30 cellular contexts compared by ENCODE assay signal in the genomic region with DNA sequence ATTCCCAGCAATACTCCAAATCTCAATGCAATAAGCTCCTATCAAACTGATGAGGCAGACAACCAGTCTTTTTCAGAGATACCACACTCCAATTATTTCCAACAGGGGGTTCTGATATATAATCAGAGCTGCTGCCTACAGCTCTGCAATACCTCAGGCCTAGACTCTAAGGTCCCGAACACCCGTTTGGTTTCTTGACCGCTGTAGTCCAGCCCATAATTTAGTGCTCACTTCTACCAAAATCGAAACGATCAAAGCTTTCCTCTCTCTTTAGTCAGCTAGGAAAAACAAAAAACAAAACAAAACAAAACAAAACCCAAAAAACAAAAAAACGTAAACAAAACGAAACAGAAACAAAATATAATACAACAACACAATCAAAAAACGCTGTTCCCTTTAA.
"Had no signal": no experiment of that assay in that cellular context is flagged by ENCODE, and none has a peak within 500 bp of the region (broad histone marks: within the 10 kb centered on the region; RNA-seq: fewer than 3 reads in every experiment).

No MANE protein-coding gene starts in this region.

- H3K27me3 ChIP-seq: esophagus squamous epithelium, heart right ventricle, left lung, neutrophil, testis, transverse colon had no signal

- ATAC-seq: activated T-helper 17 cell treated with anti-CD3 and anti-CD28 coated beads, Interleukin-2, amount 50 U/mL, for 72 hours; heart right ventricle; left lung; lower lobe of right lung; stimulated activated naive CD8-positive, alpha-beta T cell treated with anti-CD3 and anti-CD28 coated beads, Interleukin-15, Interleukin-2, amounts not matched to agents 100 U/mL and 50 U/mL, for 24 hours had no signal

- H3K4me3 Mint-ChIP-seq: activated CD4-positive, alpha-beta memory T cell treated with anti-CD3 and anti-CD28 coated beads, Interleukin-2, amount 10 ng/mL, durations not matched to agents 7 days and 5 days; activated CD4-positive, alpha-beta T cell treated with anti-CD3 and anti-CD28 coated beads, Interleukin-2, amount 10 ng/mL, durations not matched to agents 7 days and 5 days; activated T-cell treated with anti-CD3 and anti-CD28 coated beads, Interleukin-2, amount 50 U/mL, for 24 hours; activated T-helper 17 cell treated with anti-CD3 and anti-CD28 coated beads, Interleukin-2, amount 50 U/mL, for 72 hours; nephron had no signal

- H3K4me1 ChIP-seq: esophagus squamous epithelium, left lung, lower lobe of right lung, prostate gland, testis had no signal

- FAIRE-seq: astrocyte, TTC549 had no signal

- H3K4me1 Mint-ChIP-seq: activated CD4-positive, alpha-beta memory T cell treated with anti-CD3 and anti-CD28 coated beads, Interleukin-2, amount 10 ng/mL, durations not matched to agents 7 days and 5 days; activated CD4-positive, alpha-beta T cell treated with anti-CD3 and anti-CD28 coated beads, Interleukin-2, amount 10 ng/mL, durations not matched to agents 7 days and 5 days; activated T-helper 17 cell treated with anti-CD3 and anti-CD28 coated beads, Interleukin-2, amount 50 U/mL, for 72 hours; nephron had no signal

- H3K27ac Mint-ChIP-seq: activated CD4-positive, alpha-beta memory T cell treated with anti-CD3 and anti-CD28 coated beads, Interleukin-2, amount 10 ng/mL, durations not matched to agents 7 days and 5 days; activated CD4-positive, alpha-beta T cell treated with anti-CD3 and anti-CD28 coated beads, Interleukin-2, amount 10 ng/mL, durations not matched to agents 7 days and 5 days; activated T-cell treated with anti-CD3 and anti-CD28 coated beads, Interleukin-2, amount 50 U/mL, for 24 hours; activated T-helper 17 cell treated with anti-CD3 and anti-CD28 coated beads, Interleukin-2, amount 50 U/mL, for 72 hours; nephron had no signal

- H3K9me3 Mint-ChIP-seq: activated CD4-positive, alpha-beta T cell treated with anti-CD3 and anti-CD28 coated beads, Interleukin-2, amount 10 ng/mL, durations not matched to agents 7 days and 5 days; activated T-cell treated with anti-CD3 and anti-CD28 coated beads, Interleukin-2, amount 50 U/mL, for 24 hours; nephron had no signal

- H3K27ac ChIP-seq: epithelial cell of prostate, esophagus squamous epithelium, heart right ventricle, left lung, lower lobe of right lung, neutrophil, prostate gland, skin epidermis, testis, transverse colon, WERI-Rb-1 had no signal

- H3K36me3 ChIP-seq: esophagus squamous epithelium, heart right ventricle, left lung, lower lobe of right lung, neutrophil, prostate gland, transverse colon, WERI-Rb-1 had no signal

- H3K9me3 ChIP-seq: esophagus squamous epithelium, left lung, lower lobe of right lung, neutrophil, prostate gland, testis, transverse colon had no signal

- H3K4me3 ChIP-seq: esophagus squamous epithelium, heart right ventricle, left lung, lower lobe of right lung, prostate gland, skin epidermis, testis, transverse colon had no signal

- H3K27me3 Mint-ChIP-seq: activated CD4-positive, alpha-beta memory T cell treated with anti-CD3 and anti-CD28 coated beads, Interleukin-2, amount 10 ng/mL, durations not matched to agents 7 days and 5 days; activated CD4-positive, alpha-beta T cell treated with anti-CD3 and anti-CD28 coated beads, Interleukin-2, amount 10 ng/mL, durations not matched to agents 7 days and 5 days; activated T-cell treated with anti-CD3 and anti-CD28 coated beads, Interleukin-2, amount 50 U/mL, for 24 hours; activated T-helper 17 cell treated with anti-CD3 and anti-CD28 coated beads, Interleukin-2, amount 50 U/mL, for 72 hours had no signal

- DNase-seq: activated CD4-positive, alpha-beta memory T cell treated with anti-CD3 and anti-CD28 coated beads, Interleukin-2, amount 10 ng/mL, durations not matched to agents 7 days and 5 days; activated CD4-positive, alpha-beta T cell treated with anti-CD3 and anti-CD28 coated beads, Interleukin-2, amount 10 ng/mL, durations not matched to agents 7 days and 5 days; activated CD4-positive, CD25-positive, alpha-beta regulatory T cell treated with anti-CD3 and anti-CD28 coated beads, Interleukin-2, amount 50 U/mL, for 72 hours; activated CD8-positive, alpha-beta memory T cell treated with anti-CD3 and anti-CD28 coated beads, Interleukin-2, amount 50 U/mL, for 48 hours; activated gamma-delta T cell treated with Interleukin-2 at 50 U/mL for 16 hours; activated naive CD4-positive, alpha-beta T cell treated with anti-CD3 and anti-CD28 coated beads, Interleukin-2, amount 50 U/mL, for 16 hours; activated T-cell treated with anti-CD3 and anti-CD28 coated beads, Interleukin-2, amount 50 U/mL, for 24 hours; amniotic stem cell; esophagus squamous epithelium; foreskin melanocyte; heart right ventricle; left lung; lower lobe of right lung; mesendoderm; retina; stimulated activated CD4-positive, alpha-beta T cell treated with anti-CD3 and anti-CD28 coated beads, Interleukin-12 subunit alpha, Interleukin-12 subunit beta, amount 100 ng/mL, for 4 hours; stimulated activated CD4-positive, alpha-beta T cell treated with anti-CD3 and anti-CD28 coated beads, Interleukin-4, amount 100 ng/mL, for 1 hour; stimulated activated naive CD8-positive, alpha-beta T cell treated with anti-CD3 and anti-CD28 coated beads, Interleukin-15, Interleukin-2, amounts not matched to agents 100 U/mL and 50 U/mL, for 24 hours; T-helper 9 cell; testis; WERI-Rb-1 had no signal
